Comparison of ENCODE assay signal across 21 cellular contexts in the genomic region with DNA sequence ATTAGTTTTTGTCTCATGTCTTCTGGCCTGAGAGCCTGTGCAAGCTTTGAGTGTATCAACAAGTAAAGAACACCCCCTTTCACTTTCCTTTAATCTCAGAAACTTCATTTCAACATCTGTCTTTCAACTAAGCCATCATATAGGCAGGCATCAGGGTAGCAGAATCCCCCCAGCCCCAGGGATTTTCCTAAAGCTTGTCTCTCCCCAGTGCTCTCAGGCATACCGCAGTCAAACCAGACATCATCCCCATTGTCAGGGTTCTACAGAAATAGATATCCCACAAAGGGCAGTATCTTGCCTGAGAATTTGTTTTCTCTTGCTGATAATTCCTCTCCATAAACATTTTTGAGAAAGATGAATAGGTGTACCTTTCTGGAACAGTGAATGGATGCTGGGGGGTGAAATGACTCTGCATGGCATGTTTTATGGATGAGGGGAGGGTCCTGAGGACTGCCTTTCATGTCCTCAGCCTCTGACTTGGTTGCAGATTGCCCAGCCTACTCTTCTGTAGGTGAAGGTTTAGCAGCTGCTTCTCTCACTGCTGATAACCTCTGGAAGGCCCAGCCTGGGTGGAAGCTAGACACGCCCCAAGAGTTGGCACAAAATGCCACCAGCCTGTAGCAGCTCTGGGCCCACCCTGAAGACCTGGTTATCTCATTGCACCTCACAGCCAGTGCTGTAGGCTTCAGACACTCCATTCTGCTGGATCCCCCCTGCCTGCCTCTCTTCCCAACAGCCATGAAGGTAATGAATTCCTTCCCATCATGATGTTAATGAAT.
"Had no signal": no experiment of that assay in that cellular context is flagged by ENCODE, and none has a peak within 500 bp of the region (broad histone marks: within the 10 kb centered on the region; RNA-seq: fewer than 3 reads in every experiment).

No MANE protein-coding gene starts in this region.

- H3K4me3 ChIP-seq: body of pancreas, left ventricle myocardium inferior, prostate gland, skin epidermis, thoracic aorta had no signal

- H3K4me3 Mint-ChIP-seq: activated T-helper 1 cell treated with anti-CD3 and anti-CD28 coated beads, Interleukin-12 subunit alpha, Interleukin-12 subunit beta, Interleukin-2, Interleukin-4 antibody, amounts not matched to agents 30 ng/mL and 10 ng/mL and 1 ng/mL, durations not matched to agents 14 hours and 24 hours and 36 hours; effector memory CD8-positive, alpha-beta T cell; nephron progenitor cell; T-helper 1 cell treated with Interleukin-12 subunit alpha and Interleukin-12 subunit beta and Interleukin-4 antibody, amounts not matched to agents 30 μg/mL and 1 μg/mL, for 36 hours had no signal

- H3K9me3 Mint-ChIP-seq: activated T-helper 1 cell treated with anti-CD3 and anti-CD28 coated beads, Interleukin-12 subunit alpha, Interleukin-12 subunit beta, Interleukin-2, Interleukin-4 antibody, amounts not matched to agents 30 ng/mL and 10 ng/mL and 1 ng/mL, durations not matched to agents 14 hours and 24 hours and 36 hours; effector memory CD8-positive, alpha-beta T cell; nephron progenitor cell; T-helper 1 cell treated with Interleukin-12 subunit alpha and Interleukin-12 subunit beta and Interleukin-4 antibody, amounts not matched to agents 30 μg/mL and 1 μg/mL, for 36 hours had no signal

- H3K4me1 ChIP-seq: prostate gland had no signal

- DNase-seq: activated CD4-positive, alpha-beta T cell treated with anti-CD3 and anti-CD28 coated beads, Interleukin-2, amount 50 U/mL, for 1 hour; activated CD4-positive, CD25-positive, alpha-beta regulatory T cell treated with anti-CD3 and anti-CD28 coated beads, Interleukin-2, amount 50 U/mL, for 72 hours; activated naive CD4-positive, alpha-beta T cell; activated T-cell treated with anti-CD3 and anti-CD28 coated beads for 4 hours; body of pancreas; effector memory CD8-positive, alpha-beta T cell; foreskin fibroblast; hippocampal formation; left ventricle myocardium inferior; mammary epithelial cell; nephron progenitor cell; occipital lobe; right cardiac atrium; stimulated activated CD4-positive, alpha-beta T cell treated with anti-CD3 and anti-CD28 coated beads, Interleukin-15, amount 100 ng/mL, for 24 hours; stimulated activated CD4-positive, alpha-beta T cell treated with anti-CD3 and anti-CD28 coated beads, Interleukin-4, amount 100 ng/mL, for 1 hour had no signal

- H3K36me3 ChIP-seq: left ventricle myocardium inferior, prostate gland, thoracic aorta had no signal

- H3K27ac Mint-ChIP-seq: activated T-helper 1 cell treated with anti-CD3 and anti-CD28 coated beads, Interleukin-12 subunit alpha, Interleukin-12 subunit beta, Interleukin-2, Interleukin-4 antibody, amounts not matched to agents 30 ng/mL and 10 ng/mL and 1 ng/mL, durations not matched to agents 14 hours and 24 hours and 36 hours; effector memory CD8-positive, alpha-beta T cell; nephron progenitor cell; T-helper 1 cell treated with Interleukin-12 subunit alpha and Interleukin-12 subunit beta and Interleukin-4 antibody, amounts not matched to agents 30 μg/mL and 1 μg/mL, for 36 hours had no signal

- H3K27ac ChIP-seq: body of pancreas, left ventricle myocardium inferior, prostate gland, skin epidermis, thoracic aorta had no signal

- H3K9me3 ChIP-seq: body of pancreas, left ventricle myocardium inferior, prostate gland, thoracic aorta had no signal

- H3K27me3 ChIP-seq: body of pancreas had no signal

- ATAC-seq: body of pancreas; effector memory CD8-positive, alpha-beta T cell; right cardiac atrium had no signal

- FAIRE-seq: islet of Langerhans had no signal
